ENCODE assay signal across 16 cellular contexts in the genomic region with DNA sequence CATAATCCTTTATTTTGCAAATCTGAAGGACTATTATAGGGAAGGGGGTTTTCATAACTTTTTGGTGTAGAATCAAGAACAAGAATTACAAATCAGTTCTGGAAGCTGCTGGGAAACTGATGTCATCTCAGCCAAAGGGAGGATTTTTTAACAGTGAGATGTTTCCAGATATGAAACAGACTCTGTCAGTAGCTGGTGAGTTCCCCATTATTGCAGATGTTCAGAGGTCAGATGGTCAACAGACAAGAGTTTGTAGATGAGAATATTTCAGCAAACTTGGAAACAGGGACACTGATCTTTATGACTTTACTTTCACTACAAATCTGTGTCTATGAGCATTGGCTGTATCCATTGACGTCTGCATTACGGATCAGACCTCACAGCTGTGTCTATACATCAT.
DNase-seq lines count a peak whose midpoint lies in the region; ATAC-seq and TF ChIP-seq lines count a peak whose summit lies in the region.
"Had no signal": no experiment of that assay in that cellular context is flagged by ENCODE, and none has a peak within 500 bp of the region (broad histone marks: within the 10 kb centered on the region; RNA-seq: fewer than 3 reads in every experiment).

No MANE protein-coding gene starts in this region.

- no peaks in the 10 kb centered on the region for H3K36me3 ChIP-seq in gastrocnemius medialis
- H3K36me3 ChIP-seq: left lung had no signal

- no peaks in the 10 kb centered on the region for H3K27me3 ChIP-seq in gastrocnemius medialis
- H3K27me3 ChIP-seq: left lung had no signal

- POLR2A ChIA-PET in HEK293T (lab: Yijun Ruan, JAX), result no interaction called here

- H3K4me1 ChIP-seq in gastrocnemius medialis, result peaks cover 15% of the 10 kb centered on the region in 2 donors

- intact Hi-C loops in gastrocnemius medialis (cut with DNase I; ENCODE audit: low total_unique reads), result no loop called here

- DNase-seq in AG20443 (ENCODE audit: low spot score), result peak; percentile 46
- peak; percentile 28 for DNase-seq in MV-4-11 (lab: John Stamatoyannopoulos, UW)
- DNase-seq in fibroblast of gingiva (ENCODE audit: low read depth), result peak; percentile 23
- DNase-seq in gastrocnemius medialis, result peak in 1 of 2 donors; percentile 25
- DNase-seq in DMS79 (lab: John Stamatoyannopoulos, UW), result no peak
- no peak for DNase-seq in activated CD4-positive, alpha-beta T cell treated with anti-CD3 and anti-CD28 coated beads for 1 hour
- DNase-seq in HEK293T (ENCODE audit: extremely low spot score), result no peak
- DNase-seq: left lung; NCI-H2029; NCI-H526; PC-3; stimulated activated CD4-positive, alpha-beta T cell treated with anti-CD3 and anti-CD28 coated beads, Interleukin-12 subunit alpha, Interleukin-12 subunit beta, amount 100 ng/mL, for 4 hours; stimulated activated naive CD4-positive, alpha-beta T cell treated with Interleukin-2 at 50 U/mL for 16 hours had no signal

- ATAC-seq in gastrocnemius medialis (peak; percentile 34 to 67), HG02763 (IDR thresholded peaks at IDR 0.05; ENCODE audit: unreplicated experiment) (no peak)
- ATAC-seq: activated naive CD4-positive, alpha-beta T cell treated with anti-CD3 and anti-CD28 coated beads, Interleukin-2, amount 50 U/mL, for 72 hours; HCT116; left lung; PC-3 had no signal

- in situ Hi-C loops in gastrocnemius medialis (cut with MboI; ENCODE audit: low sequenced_read_pairs in 4 of 4), result no loop called here

- no peak for TF ChIP-seq CTCF in gastrocnemius medialis (IDR thresholded peaks at IDR 0.05 in 4 of 5, conservative IDR thresholded peaks at IDR 0.05 in 1 of 5)

- peak overlapping the region; percentile 64 to 73 (median 70) for H3K27ac ChIP-seq in gastrocnemius medialis
- H3K27ac ChIP-seq: left lung had no signal

- no peaks in the 10 kb centered on the region for H3K9me3 ChIP-seq in gastrocnemius medialis
- H3K9me3 ChIP-seq: left lung had no signal

- no peak overlapping the region for H3K4me3 ChIP-seq in gastrocnemius medialis
- H3K4me3 ChIP-seq: left lung had no signal

- TF ChIP-seq POLR2A in gastrocnemius medialis (IDR thresholded peaks at IDR 0.05), result no peak

- CTCF ChIA-PET in HEK293T (lab: Yijun Ruan, JAX), result interaction anchor here (0.6 kb wide), 1 partner anchor 10 kb away, joined by 3 read pairs; no protein-coding TSS in a partner anchor

TF ChIP-seq in HEK293T, 16 proteins besides CTCF, POLR2A, EP300 and RAD21:
- TF ChIP-seq ELF4 (IDR thresholded peaks at IDR 0.05), result no peak
- no peak for TF ChIP-seq BHLHE40 (IDR thresholded peaks at IDR 0.05; ENCODE audit: borderline replicate concordance)
- no peak for TF ChIP-seq FOXA1 (IDR thresholded peaks at IDR 0.05)
- TF ChIP-seq FOXK2 (IDR thresholded peaks at IDR 0.05), result no peak
- TF ChIP-seq SP1 (IDR thresholded peaks at IDR 0.05), result no peak
- no peak for TF ChIP-seq ARNT (IDR thresholded peaks at IDR 0.05)
- TF ChIP-seq L3MBTL2 (conservative IDR thresholded peaks at IDR 0.05), result no peak
- TF ChIP-seq CTBP1 (IDR thresholded peaks at IDR 0.05; ENCODE audit: borderline replicate concordance), result no peak
- TF ChIP-seq FOXM1 (IDR thresholded peaks at IDR 0.05; ENCODE audit: borderline replicate concordance), result no peak
- no peak for TF ChIP-seq TARDBP (IDR thresholded peaks at IDR 0.05)
- TF ChIP-seq HDGF (IDR thresholded peaks at IDR 0.05; ENCODE audit: borderline replicate concordance), result no peak
- no peak for TF ChIP-seq LEF1 (IDR thresholded peaks at IDR 0.05; ENCODE audit: borderline replicate concordance)
- TF ChIP-seq NFRKB (IDR thresholded peaks at IDR 0.05), result no peak
- no peak for TF ChIP-seq SUZ12 (IDR thresholded peaks at IDR 0.05)

Comparison
In these comparisons a context has a peak if more than half of its experiments do, and no peak if none do; other contexts are left out.
1. DNase-seq: peak in AG20443 (single experiment), MV-4-11 (single experiment) and fibroblast of gingiva (single experiment); none in DMS79 (single experiment), activated CD4-positive, alpha-beta T cell treated with anti-CD3 and anti-CD28 coated beads for 1 hour (single experiment) and HEK293T (single experiment).